Comparison of ENCODE assay signal across 8 cellular contexts in the genomic region with DNA sequence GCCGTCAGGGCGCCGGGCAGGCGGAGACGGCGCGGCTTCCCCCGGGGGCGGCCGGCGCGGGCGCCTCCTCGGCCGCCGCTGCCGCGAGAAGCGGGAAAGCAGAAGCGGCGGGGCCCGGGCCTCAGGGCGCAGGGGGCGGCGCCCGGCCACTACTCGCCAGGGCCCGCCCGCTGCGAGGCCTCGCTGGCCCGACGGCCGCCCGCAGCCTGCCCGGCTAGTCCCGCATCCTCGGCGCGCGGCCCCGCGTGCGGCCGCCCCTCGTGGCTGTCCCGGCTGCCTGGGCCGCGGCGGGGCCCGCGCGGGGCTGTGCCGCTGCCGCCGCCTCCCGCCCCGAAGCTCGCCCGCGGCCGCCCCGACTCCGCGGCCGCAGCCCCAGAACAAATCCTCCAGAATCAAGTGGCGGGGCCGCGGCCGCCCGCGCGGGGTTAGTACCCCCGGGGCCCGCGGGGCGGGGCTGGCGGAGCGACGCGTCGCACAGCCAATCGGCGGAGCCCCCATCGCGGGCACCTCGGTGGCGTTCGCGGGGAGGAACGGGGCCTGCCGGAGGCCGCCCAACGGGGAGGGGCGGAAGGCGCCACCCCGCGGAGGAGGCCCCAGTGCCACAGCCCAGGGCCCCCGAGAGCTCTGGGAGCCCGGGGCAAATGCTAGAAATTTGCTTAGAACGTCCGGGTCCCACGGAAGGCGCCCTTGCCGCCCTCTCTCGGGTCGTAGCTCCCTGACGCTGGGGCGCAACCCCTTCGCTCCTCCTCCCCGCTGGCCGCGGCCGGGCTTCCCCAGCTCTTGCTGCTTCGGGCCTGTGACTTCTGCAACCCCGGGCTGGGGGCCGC. TPM values are rescaled to one million over a fixed set of nuclear protein-coding genes. Genes with fewer than 3 reads are reported as not detected.
DNase-seq lines count a peak whose midpoint lies in the region; ATAC-seq lines count a peak whose summit lies in the region.

Gene RUNX3, minus strand, starts transcription at position 401 of the 827 bp plus-strand sequence. CDS start 408 bp downstream, outside the sequence.

- ATAC-seq in GM19467 (IDR thresholded peaks at IDR 0.05; ENCODE audit: unreplicated experiment) (peak; percentile 65), HG03571 (IDR thresholded peaks at IDR 0.05; ENCODE audit: unreplicated experiment) (peak; percentile 79)

- no peaks in the 10 kb centered on the region for H3K27me3 ChIP-seq in SJSA1 (replicated peaks)

- peak within 1 kb of the TSS; percentile 85 for H3K4me3 ChIP-seq in SJSA1
- peak within 1 kb of the TSS; percentile 63 for H3K4me3 ChIP-seq in iPS-18c (ENCODE audit: insufficient read depth, low read depth, low read length)

- H3K36me3 ChIP-seq in SJSA1: peaks cover 37% of the 10 kb centered on the region

- peaks cover 3% of the 10 kb centered on the region; the same call in 1 of the 2 replicates for H3K9me3 ChIP-seq in SJSA1 (replicated peaks)
- no peaks in the 10 kb centered on the region for H3K9me3 ChIP-seq in iPS-18c (ENCODE audit: control insufficient read depth, insufficient read depth, low read length)

- H3K27ac ChIP-seq in SJSA1: peak within 1 kb of the TSS; percentile 7

- DNase-seq in DMS79 treated with DMSO at 0.1 percent for 48 hours (lab: John Stamatoyannopoulos, UW): peak; percentile 66
- peak; percentile 87 to 88 for DNase-seq in SJSA1 (ENCODE audit: low read depth in 1 of 2, low spot score in 2 of 2)
- DNase-seq in activated gamma-delta T cell treated with Interleukin-2 at 50 U/mL for 16 hours: peak; percentile 92
- DNase-seq in stimulated activated CD4-positive, alpha-beta T cell treated with anti-CD3 and anti-CD28 coated beads, Interleukin-4, amount 100 ng/mL, for 1 hour: peak; percentile 91
- no peak for DNase-seq in SHP77 (lab: John Stamatoyannopoulos, UW)

- H3K4me1 ChIP-seq in SJSA1 (replicated peaks): peaks cover 46% of the 10 kb centered on the region

RNA-seq across cellular contexts. Expression of gene RUNX3, which starts in this region (rescaled TPM):
- 7.3 and 8.8 TPM in 2 replicates for total RNA-seq in SJSA1 (2014; rRNA removed; shearing (Covaris generic))

Comparison
In these comparisons a context has a peak if more than half of its experiments do, and no peak if none do; other contexts are left out.
1. DNase-seq: peak in DMS79 treated with DMSO at 0.1 percent for 48 hours (single experiment), SJSA1 (2 of 2), activated gamma-delta T cell treated with Interleukin-2 at 50 U/mL for 16 hours (single experiment) and stimulated activated CD4-positive, alpha-beta T cell treated with anti-CD3 and anti-CD28 coated beads, Interleukin-4, amount 100 ng/mL, for 1 hour (single experiment); none in SHP77 (0 of 2).